ENCODE assay signal across 9 cellular contexts in genomic region chr2:127143851-127144782, GRCh38. TPM values are rescaled to one million over a fixed set of nuclear protein-coding genes. Genes with fewer than 3 reads are reported as not detected.
A peak's percentile ranks its signal among the peaks of the same experiment; 100 is the strongest.
DNase-seq lines count a peak whose midpoint lies in the region; ATAC-seq and TF ChIP-seq lines count a peak whose summit lies in the region.
"Had no signal": no experiment of that assay in that cellular context is flagged by ENCODE, and none has a peak within 500 bp of the region (broad histone marks: within the 10 kb centered on the region; RNA-seq: fewer than 3 reads in every experiment).

No MANE protein-coding gene starts in this region.

- H3K27ac ChIP-seq in right atrium auricular region (peak overlapping the region in 1 of 2 donors; percentile 48), gastrocnemius medialis (peak overlapping the region; percentile 89 to 99 (median 96)), body of pancreas (peak overlapping the region in 1 of 4 donors; percentile 42)

- in situ Hi-C loops in astrocyte of the spinal cord (cut with HindIII; ENCODE audit: low sequenced_read_pairs) (no loop called here), gastrocnemius medialis (cut with MboI; ENCODE audit: low sequenced_read_pairs in 4 of 4) (no loop called here)

- intact Hi-C loops in gastrocnemius medialis (cut with DNase I; ENCODE audit: low total_unique reads): loop anchor here (1.0 kb wide), 2 partner anchors 36 to 79 kb away; no protein-coding TSS in a partner anchor
- intact Hi-C loops in body of pancreas (cut with DNase I): no loop called here

- H3K4me1 ChIP-seq in right atrium auricular region: peaks cover 0 to 20% of the 10 kb centered on the region in 2 donors
- peaks cover 55 to 62% of the 10 kb centered on the region in 2 donors for H3K4me1 ChIP-seq in gastrocnemius medialis
- no peaks in the 10 kb centered on the region for H3K4me1 ChIP-seq in body of pancreas

- H3K9me3 ChIP-seq in right atrium auricular region: peaks cover 0 to 5% of the 10 kb centered on the region in 2 donors
- H3K9me3 ChIP-seq in gastrocnemius medialis: no peaks in the 10 kb centered on the region
- no peaks in the 10 kb centered on the region for H3K9me3 ChIP-seq in body of pancreas

- WGBS in body of pancreas, 2 donors: 64 to 72% methylated on average over 11 of the region's 11 CpGs

- no peaks in the 10 kb centered on the region for H3K36me3 ChIP-seq in right atrium auricular region
- H3K36me3 ChIP-seq in gastrocnemius medialis: no peaks in the 10 kb centered on the region
- no peaks in the 10 kb centered on the region for H3K36me3 ChIP-seq in body of pancreas (replicated peaks in 1 of 2; ENCODE audit: insufficient read depth in 1 of 2, low read depth in 2 of 2)

- TF ChIP-seq POLR2A in gastrocnemius medialis (IDR thresholded peaks at IDR 0.05) (peak; percentile 0 to 7), body of pancreas (IDR thresholded peaks at IDR 0.05) (no peak)

- DNase-seq in GM03348 (ENCODE audit: low spot score) (peak; percentile 57), astrocyte of the spinal cord (ENCODE audit: low read depth, low spot score) (peak; percentile 83), right atrium auricular region (ENCODE audit: low spot score) (peak; percentile 58), gastrocnemius medialis (peak in 1 of 2 donors; percentile 76), NCI-H1048 (lab: John Stamatoyannopoulos, UW) (no peak), body of pancreas (no peak)
- DNase-seq: stimulated activated CD4-positive, alpha-beta T cell treated with anti-CD3 and anti-CD28 coated beads, Interleukin-1b, Interleukin-23, amount 100 ng/mL, for 48 hours had no signal

- ATAC-seq in gastrocnemius medialis (peak; percentile 30 to 42), GM18517 (IDR thresholded peaks at IDR 0.05; ENCODE audit: unreplicated experiment) (no peak), GM18907 (IDR thresholded peaks at IDR 0.05; ENCODE audit: unreplicated experiment) (no peak), body of pancreas (no peak)

- H3K4me3 ChIP-seq in astrocyte of the spinal cord (ENCODE audit: low read depth, low read length): no peak overlapping the region
- H3K4me3 ChIP-seq in right atrium auricular region: no peak overlapping the region
- no peak overlapping the region for H3K4me3 ChIP-seq in gastrocnemius medialis
- no peak overlapping the region for H3K4me3 ChIP-seq in body of pancreas

- TF ChIP-seq CTCF in astrocyte of the spinal cord (IDR thresholded peaks at IDR 0.05; ENCODE audit: low read depth, low read length): no peak
- no peak for TF ChIP-seq CTCF in right atrium auricular region (IDR thresholded peaks at IDR 0.05)
- peak in 2 of 5 experiments; percentile 19 to 28 for TF ChIP-seq CTCF in gastrocnemius medialis (IDR thresholded peaks at IDR 0.05 in 4 of 5, conservative IDR thresholded peaks at IDR 0.05 in 1 of 5)
- peak in 1 of 7 experiments; percentile 9 for TF ChIP-seq CTCF in body of pancreas (IDR thresholded peaks at IDR 0.05)

- H3K27me3 ChIP-seq in right atrium auricular region (no peaks in the 10 kb centered on the region), gastrocnemius medialis (no peaks in the 10 kb centered on the region), body of pancreas (no peaks in the 10 kb centered on the region)

RNA-seq across cellular contexts. Expression of gene BIN1, which starts 37.2 kb away (rescaled TPM):
- 10 to 100 TPM in 1 of 2 donors, 1 to 10 TPM in 1; 7.6 to 15.3 TPM for total RNA-seq in right atrium auricular region
- 1,000 to 10,000 TPM; 1,150 to 2,167 (median 1,736) TPM for total RNA-seq in gastrocnemius medialis
- 10 to 100 TPM; 24.4 to 43.5 TPM for total RNA-seq in body of pancreas

Comparison
In these comparisons a context has a peak if more than half of its experiments do, and no peak if none do; other contexts are left out.
1. DNase-seq: peak in GM03348 (single experiment), astrocyte of the spinal cord (single experiment) and right atrium auricular region (single experiment); none in NCI-H1048 (single experiment) and body of pancreas (0 of 4).
2. ATAC-seq: peak in gastrocnemius medialis (2 of 2); none in GM18517 (single experiment), GM18907 (single experiment) and body of pancreas (single experiment).
3. POLR2A ChIP-seq: peak in gastrocnemius medialis (2 of 2); none in body of pancreas (0 of 3).
4. RNA of gene BIN1, which starts 37.2 kb away (total RNA-seq): 1,150 to 2,167 TPM in gastrocnemius medialis; 24.4 to 43.5 TPM in body of pancreas and 7.6 to 15.3 TPM in right atrium auricular region; every median in the first group is over 10 times any median in the second.